1 cellular context compared by ENCODE assay signal in the genomic region with DNA sequence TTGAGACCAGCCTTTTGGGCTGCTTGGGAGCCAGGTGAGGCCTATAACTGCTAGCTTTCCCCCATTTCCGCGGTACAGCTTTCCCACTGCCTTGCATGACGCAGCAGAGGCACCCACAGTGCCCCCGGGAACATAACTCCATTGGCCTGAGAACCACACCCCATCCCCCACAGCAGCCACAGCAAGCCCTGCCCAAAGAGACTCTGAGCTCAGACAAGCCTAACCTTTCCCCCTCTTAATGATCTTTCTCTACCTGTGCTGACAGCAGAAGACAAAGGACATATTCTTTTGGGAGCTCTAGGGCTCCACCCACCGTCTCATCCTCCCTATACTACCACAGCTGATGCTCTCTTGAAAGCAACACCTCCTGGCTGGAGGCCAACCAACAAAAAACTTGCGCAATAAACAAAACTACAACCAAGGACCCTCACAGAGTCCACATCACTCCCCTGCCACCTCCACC.
TF ChIP-seq lines count a peak whose summit lies in the region.

No MANE protein-coding gene starts in this region.

TF ChIP-seq in HepG2, 621 proteins besides CTCF, POLR2A, EP300 and RAD21 (continued from another document and continues in another):
- TF ChIP-seq, protein P1, sequence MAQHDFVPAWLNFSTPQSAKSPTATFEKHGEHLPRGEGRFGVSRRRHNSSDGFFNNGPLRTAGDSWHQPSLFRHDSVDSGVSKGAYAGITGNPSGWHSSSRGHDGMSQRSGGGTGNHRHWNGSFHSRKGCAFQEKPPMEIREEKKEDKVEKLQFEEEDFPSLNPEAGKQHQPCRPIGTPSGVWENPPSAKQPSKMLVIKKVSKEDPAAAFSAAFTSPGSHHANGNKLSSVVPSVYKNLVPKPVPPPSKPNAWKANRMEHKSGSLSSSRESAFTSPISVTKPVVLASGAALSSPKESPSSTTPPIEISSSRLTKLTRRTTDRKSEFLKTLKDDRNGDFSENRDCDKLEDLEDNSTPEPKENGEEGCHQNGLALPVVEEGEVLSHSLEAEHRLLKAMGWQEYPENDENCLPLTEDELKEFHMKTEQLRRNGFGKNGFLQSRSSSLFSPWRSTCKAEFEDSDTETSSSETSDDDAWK (CRISPR knock-in tag; IDR thresholded peaks at IDR 0.05): no peak
- TF ChIP-seq ZNF510 (CRISPR knock-in tag; IDR thresholded peaks at IDR 0.05; ENCODE audit: low read depth): no peak
- 0 out of 2 replicates have a peak, but pooled peaks have one; percentile 75 for TF ChIP-seq ZNF292 (CRISPR knock-in tag; IDR thresholded peaks at IDR 0.05; ENCODE audit: borderline replicate concordance, low read depth)
- no peak for TF ChIP-seq YEATS4 (CRISPR knock-in tag; IDR thresholded peaks at IDR 0.05; ENCODE audit: borderline replicate concordance)
- TF ChIP-seq, protein P2, sequence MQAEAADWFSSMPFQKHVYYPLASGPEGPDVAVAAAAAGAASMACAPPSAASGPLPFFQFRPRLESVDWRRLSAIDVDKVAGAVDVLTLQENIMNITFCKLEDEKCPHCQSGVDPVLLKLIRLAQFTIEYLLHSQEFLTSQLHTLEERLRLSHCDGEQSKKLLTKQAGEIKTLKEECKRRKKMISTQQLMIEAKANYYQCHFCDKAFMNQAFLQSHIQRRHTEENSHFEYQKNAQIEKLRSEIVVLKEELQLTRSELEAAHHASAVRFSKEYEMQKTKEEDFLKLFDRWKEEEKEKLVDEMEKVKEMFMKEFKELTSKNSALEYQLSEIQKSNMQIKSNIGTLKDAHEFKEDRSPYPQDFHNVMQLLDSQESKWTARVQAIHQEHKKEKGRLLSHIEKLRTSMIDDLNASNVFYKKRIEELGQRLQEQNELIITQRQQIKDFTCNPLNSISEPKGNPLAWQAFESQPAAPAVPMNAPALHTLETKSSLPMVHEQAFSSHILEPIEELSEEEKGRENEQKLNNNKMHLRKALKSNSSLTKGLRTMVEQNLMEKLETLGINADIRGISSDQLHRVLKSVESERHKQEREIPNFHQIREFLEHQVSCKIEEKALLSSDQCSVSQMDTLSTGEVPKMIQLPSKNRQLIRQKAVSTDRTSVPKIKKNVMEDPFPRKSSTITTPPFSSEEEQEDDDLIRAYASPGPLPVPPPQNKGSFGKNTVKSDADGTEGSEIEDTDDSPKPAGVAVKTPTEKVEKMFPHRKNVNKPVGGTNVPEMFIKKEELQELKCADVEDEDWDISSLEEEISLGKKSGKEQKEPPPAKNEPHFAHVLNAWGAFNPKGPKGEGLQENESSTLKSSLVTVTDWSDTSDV (CRISPR knock-in tag; IDR thresholded peaks at IDR 0.05): no peak
- TF ChIP-seq SIN3B (IDR thresholded peaks at IDR 0.05; ENCODE audit: low read length): no peak
- TF ChIP-seq ZNF3 (CRISPR knock-in tag; IDR thresholded peaks at IDR 0.05): no peak
- no peak for TF ChIP-seq ZNF496 (CRISPR knock-in tag; IDR thresholded peaks at IDR 0.05; ENCODE audit: insufficient replicate concordance)
- TF ChIP-seq TAF1 (CRISPR knock-in tag; IDR thresholded peaks at IDR 0.05): peak; percentile 47; the same call in 1 of the 2 replicates
- no peak for TF ChIP-seq ERF (CRISPR knock-in tag; IDR thresholded peaks at IDR 0.05)
- no peak for TF ChIP-seq HES4 (CRISPR knock-in tag; IDR thresholded peaks at IDR 0.05; ENCODE audit: borderline replicate concordance)
- no peak for TF ChIP-seq NONO (IDR thresholded peaks at IDR 0.05)
- TF ChIP-seq NONO (CRISPR knock-in tag; conservative IDR thresholded peaks at IDR 0.05): 0 out of 2 replicates have a peak, but pooled peaks have one; percentile 41
- TF ChIP-seq, protein P3, sequence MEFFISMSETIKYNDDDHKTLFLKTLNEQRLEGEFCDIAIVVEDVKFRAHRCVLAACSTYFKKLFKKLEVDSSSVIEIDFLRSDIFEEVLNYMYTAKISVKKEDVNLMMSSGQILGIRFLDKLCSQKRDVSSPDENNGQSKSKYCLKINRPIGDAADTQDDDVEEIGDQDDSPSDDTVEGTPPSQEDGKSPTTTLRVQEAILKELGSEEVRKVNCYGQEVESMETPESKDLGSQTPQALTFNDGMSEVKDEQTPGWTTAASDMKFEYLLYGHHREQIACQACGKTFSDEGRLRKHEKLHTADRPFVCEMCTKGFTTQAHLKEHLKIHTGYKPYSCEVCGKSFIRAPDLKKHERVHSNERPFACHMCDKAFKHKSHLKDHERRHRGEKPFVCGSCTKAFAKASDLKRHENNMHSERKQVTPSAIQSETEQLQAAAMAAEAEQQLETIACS (CRISPR knock-in tag; IDR thresholded peaks at IDR 0.05): no peak
- peak; percentile 43; the same call in 1 of the 2 replicates for TF ChIP-seq RXRB (CRISPR knock-in tag; IDR thresholded peaks at IDR 0.05; ENCODE audit: borderline replicate concordance)
- TF ChIP-seq ZNF839 (CRISPR knock-in tag; IDR thresholded peaks at IDR 0.05; ENCODE audit: borderline replicate concordance): no peak
- TF ChIP-seq KLF12 (CRISPR knock-in tag; IDR thresholded peaks at IDR 0.05; ENCODE audit: borderline replicate concordance): 0 out of 2 replicates have a peak, but pooled peaks have one; percentile 25
- TF ChIP-seq REPIN1 (CRISPR knock-in tag; IDR thresholded peaks at IDR 0.05; ENCODE audit: borderline replicate concordance, low read depth): 0 out of 2 replicates have a peak, but pooled peaks have one; percentile 31
- TF ChIP-seq, protein P4, sequence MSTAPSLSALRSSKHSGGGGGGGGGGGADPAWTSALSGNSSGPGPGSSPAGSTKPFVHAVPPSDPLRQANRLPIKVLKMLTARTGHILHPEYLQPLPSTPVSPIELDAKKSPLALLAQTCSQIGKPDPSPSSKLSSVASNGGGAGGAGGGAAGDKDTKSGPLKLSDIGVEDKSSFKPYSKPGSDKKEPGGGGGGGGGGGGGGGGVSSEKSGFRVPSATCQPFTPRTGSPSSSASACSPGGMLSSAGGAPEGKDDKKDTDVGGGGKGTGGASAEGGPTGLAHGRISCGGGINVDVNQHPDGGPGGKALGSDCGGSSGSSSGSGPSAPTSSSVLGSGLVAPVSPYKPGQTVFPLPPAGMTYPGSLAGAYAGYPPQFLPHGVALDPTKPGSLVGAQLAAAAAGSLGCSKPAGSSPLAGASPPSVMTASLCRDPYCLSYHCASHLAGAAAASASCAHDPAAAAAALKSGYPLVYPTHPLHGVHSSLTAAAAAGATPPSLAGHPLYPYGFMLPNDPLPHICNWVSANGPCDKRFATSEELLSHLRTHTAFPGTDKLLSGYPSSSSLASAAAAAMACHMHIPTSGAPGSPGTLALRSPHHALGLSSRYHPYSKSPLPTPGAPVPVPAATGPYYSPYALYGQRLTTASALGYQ (CRISPR knock-in tag; IDR thresholded peaks at IDR 0.05): 0 out of 2 replicates have a peak, but pooled peaks have one; percentile 35
- TF ChIP-seq ZBTB20 (CRISPR knock-in tag; IDR thresholded peaks at IDR 0.05; ENCODE audit: borderline replicate concordance, low read depth): no peak
- no peak; the same call in 1 of the 2 replicates for TF ChIP-seq SOX13 (IDR thresholded peaks at IDR 0.05)
- peak in 1 of 2 experiments; percentile 69; a peak in 2 of 4 replicates for TF ChIP-seq SOX13 (CRISPR knock-in tag; conservative IDR thresholded peaks at IDR 0.05 in 1 of 2, IDR thresholded peaks at IDR 0.05 in 1 of 2)
- no peak for TF ChIP-seq ZNF772 (CRISPR knock-in tag; IDR thresholded peaks at IDR 0.05)
- no peak for TF ChIP-seq ZNF230 (CRISPR knock-in tag; IDR thresholded peaks at IDR 0.05)
- TF ChIP-seq PHF21A (CRISPR knock-in tag; IDR thresholded peaks at IDR 0.05): peak; percentile 54; the same call in 1 of the 2 replicates
- TF ChIP-seq FOXP1 (IDR thresholded peaks at IDR 0.05): no peak
- peak; percentile 20; the same call in 1 of the 2 replicates for TF ChIP-seq FOXP1 (CRISPR knock-in tag; IDR thresholded peaks at IDR 0.05)
- no peak for TF ChIP-seq SMARCC2 (IDR thresholded peaks at IDR 0.05)
- TF ChIP-seq, protein P5, sequence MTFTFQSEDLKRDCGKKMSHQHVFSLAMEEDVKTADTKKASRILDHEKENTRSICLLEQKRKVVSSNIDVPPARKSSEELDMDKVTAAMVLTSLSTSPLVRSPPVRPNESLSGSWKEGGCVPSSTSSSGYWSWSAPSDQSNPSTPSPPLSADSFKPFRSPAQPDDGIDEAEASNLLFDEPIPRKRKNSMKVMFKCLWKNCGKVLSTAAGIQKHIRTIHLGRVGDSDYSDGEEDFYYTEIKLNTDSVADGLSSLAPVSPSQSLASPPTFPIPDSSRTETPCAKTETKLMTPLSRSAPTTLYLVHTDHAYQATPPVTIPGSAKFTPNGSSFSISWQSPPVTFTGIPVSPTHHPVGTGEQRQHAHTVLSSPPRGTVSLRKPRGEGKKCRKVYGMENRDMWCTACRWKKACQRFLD (CRISPR knock-in tag; IDR thresholded peaks at IDR 0.05; ENCODE audit: borderline replicate concordance): no peak
- TF ChIP-seq, protein P6, sequence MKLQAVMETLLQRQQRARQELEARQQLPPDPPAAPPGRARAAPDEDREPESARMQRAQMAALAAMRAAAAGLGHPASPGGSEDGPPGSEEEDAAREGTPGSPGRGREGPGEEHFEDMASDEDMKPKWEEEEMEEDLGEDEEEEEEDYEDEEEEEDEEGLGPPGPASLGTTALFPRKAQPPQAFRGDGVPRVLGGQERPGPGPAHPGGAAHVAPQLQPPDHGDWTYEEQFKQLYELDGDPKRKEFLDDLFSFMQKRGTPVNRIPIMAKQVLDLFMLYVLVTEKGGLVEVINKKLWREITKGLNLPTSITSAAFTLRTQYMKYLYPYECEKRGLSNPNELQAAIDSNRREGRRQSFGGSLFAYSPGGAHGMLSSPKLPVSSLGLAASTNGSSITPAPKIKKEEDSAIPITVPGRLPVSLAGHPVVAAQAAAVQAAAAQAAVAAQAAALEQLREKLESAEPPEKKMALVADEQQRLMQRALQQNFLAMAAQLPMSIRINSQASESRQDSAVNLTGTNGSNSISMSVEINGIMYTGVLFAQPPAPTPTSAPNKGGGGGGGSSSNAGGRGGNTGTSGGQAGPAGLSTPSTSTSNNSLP (IDR thresholded peaks at IDR 0.05; ENCODE audit: low read depth, low read length): no peak
- 0 out of 2 replicates have a peak, but pooled peaks have one; percentile 29 for TF ChIP-seq SALL1 (CRISPR knock-in tag; IDR thresholded peaks at IDR 0.05)
- TF ChIP-seq, protein P7, sequence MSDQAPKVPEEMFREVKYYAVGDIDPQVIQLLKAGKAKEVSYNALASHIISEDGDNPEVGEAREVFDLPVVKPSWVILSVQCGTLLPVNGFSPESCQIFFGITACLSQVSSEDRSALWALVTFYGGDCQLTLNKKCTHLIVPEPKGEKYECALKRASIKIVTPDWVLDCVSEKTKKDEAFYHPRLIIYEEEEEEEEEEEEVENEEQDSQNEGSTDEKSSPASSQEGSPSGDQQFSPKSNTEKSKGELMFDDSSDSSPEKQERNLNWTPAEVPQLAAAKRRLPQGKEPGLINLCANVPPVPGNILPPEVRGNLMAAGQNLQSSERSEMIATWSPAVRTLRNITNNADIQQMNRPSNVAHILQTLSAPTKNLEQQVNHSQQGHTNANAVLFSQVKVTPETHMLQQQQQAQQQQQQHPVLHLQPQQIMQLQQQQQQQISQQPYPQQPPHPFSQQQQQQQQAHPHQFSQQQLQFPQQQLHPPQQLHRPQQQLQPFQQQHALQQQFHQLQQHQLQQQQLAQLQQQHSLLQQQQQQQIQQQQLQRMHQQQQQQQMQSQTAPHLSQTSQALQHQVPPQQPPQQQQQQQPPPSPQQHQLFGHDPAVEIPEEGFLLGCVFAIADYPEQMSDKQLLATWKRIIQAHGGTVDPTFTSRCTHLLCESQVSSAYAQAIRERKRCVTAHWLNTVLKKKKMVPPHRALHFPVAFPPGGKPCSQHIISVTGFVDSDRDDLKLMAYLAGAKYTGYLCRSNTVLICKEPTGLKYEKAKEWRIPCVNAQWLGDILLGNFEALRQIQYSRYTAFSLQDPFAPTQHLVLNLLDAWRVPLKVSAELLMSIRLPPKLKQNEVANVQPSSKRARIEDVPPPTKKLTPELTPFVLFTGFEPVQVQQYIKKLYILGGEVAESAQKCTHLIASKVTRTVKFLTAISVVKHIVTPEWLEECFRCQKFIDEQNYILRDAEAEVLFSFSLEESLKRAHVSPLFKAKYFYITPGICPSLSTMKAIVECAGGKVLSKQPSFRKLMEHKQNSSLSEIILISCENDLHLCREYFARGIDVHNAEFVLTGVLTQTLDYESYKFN (CRISPR knock-in tag; conservative IDR thresholded peaks at IDR 0.05): peak; percentile 57
- TF ChIP-seq PITX1 (CRISPR knock-in tag; IDR thresholded peaks at IDR 0.05): no peak
- TF ChIP-seq ZMYM4 (CRISPR knock-in tag; IDR thresholded peaks at IDR 0.05): peak; percentile 68
- 0 out of 2 replicates have a peak, but pooled peaks have one; percentile 30 for TF ChIP-seq FOXK1 (CRISPR knock-in tag; IDR thresholded peaks at IDR 0.05; ENCODE audit: borderline replicate concordance, low read depth)
- no peak for TF ChIP-seq NR2F2 (IDR thresholded peaks at IDR 0.05; ENCODE audit: borderline replicate concordance, low read depth)
- TF ChIP-seq, protein P8, sequence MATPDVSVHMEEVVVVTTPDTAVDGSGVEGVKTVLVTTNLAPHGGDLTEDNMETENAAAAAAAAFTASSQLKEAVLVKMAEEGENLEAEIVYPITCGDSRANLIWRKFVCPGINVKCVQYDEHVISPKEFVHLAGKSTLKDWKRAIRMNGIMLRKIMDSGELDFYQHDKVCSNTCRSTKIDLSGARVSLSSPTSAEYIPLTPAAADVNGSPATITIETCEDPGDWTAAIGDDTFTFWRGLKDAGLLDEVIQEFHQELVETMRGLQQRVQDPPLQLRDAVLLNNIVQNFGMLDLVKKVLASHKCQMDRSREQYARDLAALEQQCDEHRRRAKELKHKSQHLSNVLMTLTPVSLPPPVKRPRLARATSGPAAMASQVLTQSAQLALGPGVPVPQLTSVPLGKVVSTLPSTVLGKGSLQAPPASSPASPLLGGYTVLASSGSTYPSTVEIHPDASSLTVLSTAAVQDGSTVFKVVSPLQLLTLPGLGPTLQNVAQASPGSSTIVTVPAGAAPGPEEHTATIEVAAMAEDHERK (CRISPR knock-in tag; IDR thresholded peaks at IDR 0.05; ENCODE audit: low read depth): no peak
- TF ChIP-seq CEBPG (CRISPR knock-in tag; IDR thresholded peaks at IDR 0.05): peak; percentile 88
- no peak for TF ChIP-seq MTF2 (CRISPR knock-in tag; IDR thresholded peaks at IDR 0.05; ENCODE audit: borderline replicate concordance)
- TF ChIP-seq ZBTB7B (CRISPR knock-in tag; IDR thresholded peaks at IDR 0.05): 0 out of 2 replicates have a peak, but pooled peaks have one; percentile 39
- no peak for TF ChIP-seq ZFP1 (CRISPR knock-in tag; IDR thresholded peaks at IDR 0.05)
- TF ChIP-seq KDM2A (CRISPR knock-in tag; IDR thresholded peaks at IDR 0.05; ENCODE audit: borderline replicate concordance, low read depth): no peak
- no peak for TF ChIP-seq GABPA (IDR thresholded peaks at IDR 0.05; ENCODE audit: low read depth, low read length)
- no peak for TF ChIP-seq GABPA (CRISPR knock-in tag; IDR thresholded peaks at IDR 0.05; ENCODE audit: low read depth)
- peak; percentile 59 for TF ChIP-seq ZFX (CRISPR knock-in tag; IDR thresholded peaks at IDR 0.05; ENCODE audit: low read depth)
- peak; percentile 28 for TF ChIP-seq ZEB1 (IDR thresholded peaks at IDR 0.05; ENCODE audit: insufficient replicate concordance, low read depth)
- TF ChIP-seq XRCC5 (optimal IDR thresholded peaks at IDR 0.05; ENCODE audit: low read length): no peak
- no peak for TF ChIP-seq ZNF747 (CRISPR knock-in tag; IDR thresholded peaks at IDR 0.05; ENCODE audit: borderline replicate concordance)
